ENCODE assay signal across 1 cellular context in the genomic region with DNA sequence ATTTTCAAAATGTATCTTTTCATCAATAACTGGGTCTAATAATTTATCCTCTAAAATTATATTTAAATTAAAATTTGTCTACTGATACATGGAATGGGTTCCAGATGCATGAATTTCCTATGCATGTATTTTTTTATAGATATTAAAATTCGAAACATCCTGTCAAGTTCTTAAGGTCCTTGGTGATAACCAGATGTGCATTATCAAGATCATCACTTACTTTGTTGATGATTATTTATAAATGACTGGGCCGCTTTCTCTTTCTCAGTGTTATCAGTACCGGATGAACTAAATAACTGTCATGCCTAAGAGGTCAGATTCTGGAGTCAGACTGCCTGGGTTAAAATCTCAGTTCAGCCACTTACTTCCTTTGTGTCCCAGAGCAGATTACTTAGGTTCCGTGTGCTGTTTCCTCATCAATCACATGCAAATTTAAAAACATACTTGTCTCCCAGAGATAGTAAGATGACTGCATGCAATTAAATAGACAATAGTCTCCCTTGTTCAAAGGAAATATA.
TF ChIP-seq lines count a peak whose summit lies in the region.

No MANE protein-coding gene starts in this region.

TF ChIP-seq in K562, 482 proteins besides CTCF, POLR2A, EP300 and RAD21 (continued from another document and continues in another):
- TF ChIP-seq, protein P1, sequence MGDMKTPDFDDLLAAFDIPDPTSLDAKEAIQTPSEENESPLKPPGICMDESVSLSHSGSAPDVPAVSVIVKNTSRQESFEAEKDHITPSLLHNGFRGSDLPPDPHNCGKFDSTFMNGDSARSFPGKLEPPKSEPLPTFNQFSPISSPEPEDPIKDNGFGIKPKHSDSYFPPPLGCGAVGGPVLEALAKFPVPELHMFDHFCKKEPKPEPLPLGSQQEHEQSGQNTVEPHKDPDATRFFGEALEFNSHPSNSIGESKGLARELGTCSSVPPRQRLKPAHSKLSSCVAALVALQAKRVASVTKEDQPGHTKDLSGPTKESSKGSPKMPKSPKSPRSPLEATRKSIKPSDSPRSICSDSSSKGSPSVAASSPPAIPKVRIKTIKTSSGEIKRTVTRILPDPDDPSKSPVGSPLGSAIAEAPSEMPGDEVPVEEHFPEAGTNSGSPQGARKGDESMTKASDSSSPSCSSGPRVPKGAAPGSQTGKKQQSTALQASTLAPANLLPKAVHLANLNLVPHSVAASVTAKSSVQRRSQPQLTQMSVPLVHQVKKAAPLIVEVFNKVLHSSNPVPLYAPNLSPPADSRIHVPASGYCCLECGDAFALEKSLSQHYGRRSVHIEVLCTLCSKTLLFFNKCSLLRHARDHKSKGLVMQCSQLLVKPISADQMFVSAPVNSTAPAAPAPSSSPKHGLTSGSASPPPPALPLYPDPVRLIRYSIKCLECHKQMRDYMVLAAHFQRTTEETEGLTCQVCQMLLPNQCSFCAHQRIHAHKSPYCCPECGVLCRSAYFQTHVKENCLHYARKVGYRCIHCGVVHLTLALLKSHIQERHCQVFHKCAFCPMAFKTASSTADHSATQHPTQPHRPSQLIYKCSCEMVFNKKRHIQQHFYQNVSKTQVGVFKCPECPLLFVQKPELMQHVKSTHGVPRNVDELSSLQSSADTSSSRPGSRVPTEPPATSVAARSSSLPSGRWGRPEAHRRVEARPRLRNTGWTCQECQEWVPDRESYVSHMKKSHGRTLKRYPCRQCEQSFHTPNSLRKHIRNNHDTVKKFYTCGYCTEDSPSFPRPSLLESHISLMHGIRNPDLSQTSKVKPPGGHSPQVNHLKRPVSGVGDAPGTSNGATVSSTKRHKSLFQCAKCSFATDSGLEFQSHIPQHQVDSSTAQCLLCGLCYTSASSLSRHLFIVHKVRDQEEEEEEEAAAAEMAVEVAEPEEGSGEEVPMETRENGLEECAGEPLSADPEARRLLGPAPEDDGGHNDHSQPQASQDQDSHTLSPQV (IDR thresholded peaks at IDR 0.05), result no peak
- TF ChIP-seq ASH1L (IDR thresholded peaks at IDR 0.05; ENCODE audit: borderline replicate concordance, low read depth, partially characterized antibody) (no peak), ZNF740 (CRISPR knock-in tag; IDR thresholded peaks at IDR 0.05) (no peak), ZNF740 (tag; IDR thresholded peaks at IDR 0.05) (no peak), ZNF707 (CRISPR knock-in tag; conservative IDR thresholded peaks at IDR 0.05) (no peak), PRPF4 (IDR thresholded peaks at IDR 0.05; ENCODE audit: insufficient read depth, low read depth, low read length, poor library complexity, severe bottlenecking) (no peak), MCM3 (IDR thresholded peaks at IDR 0.05) (no peak), ATF1 (CRISPR knock-in tag; IDR thresholded peaks at IDR 0.05) (no peak), ATF1 (tag; IDR thresholded peaks at IDR 0.05) (no peak), KAT8 (IDR thresholded peaks at IDR 0.05; ENCODE audit: low read depth) (no peak), ZNF511 (CRISPR knock-in tag; IDR thresholded peaks at IDR 0.05) (no peak), KDM1A (IDR thresholded peaks at IDR 0.05) (peak; percentile 68 to 76), MXI1 (IDR thresholded peaks at IDR 0.05; ENCODE audit: low read depth, low read length) (no peak), ETV1 (tag; conservative IDR thresholded peaks at IDR 0.05; ENCODE audit: low read depth) (0 out of 2 replicates have a peak, but pooled peaks have one; percentile 37), RCOR1 (IDR thresholded peaks at IDR 0.05; ENCODE audit: borderline replicate concordance in 1 of 2, low read depth in 2 of 2, low read length in 2 of 2) (0 out of 4 replicates have a peak, but pooled peaks of 1 of the 2 experiments have one; percentile 17), ZNF253 (CRISPR knock-in tag; conservative IDR thresholded peaks at IDR 0.05) (no peak), NCOA6 (IDR thresholded peaks at IDR 0.05) (no peak), ADNP (tag; IDR thresholded peaks at IDR 0.05) (no peak), SMAD2 (IDR thresholded peaks at IDR 0.05; ENCODE audit: low read depth, low read length) (no peak), ATF3 (IDR thresholded peaks at IDR 0.05) (no peak), ATF3 (CRISPR knock-in tag; conservative IDR thresholded peaks at IDR 0.05) (no peak), CREB5 (CRISPR knock-in tag; IDR thresholded peaks at IDR 0.05) (no peak), HNRNPUL1 (IDR thresholded peaks at IDR 0.05; ENCODE audit: low read length) (no peak)
- TF ChIP-seq, protein P2, sequence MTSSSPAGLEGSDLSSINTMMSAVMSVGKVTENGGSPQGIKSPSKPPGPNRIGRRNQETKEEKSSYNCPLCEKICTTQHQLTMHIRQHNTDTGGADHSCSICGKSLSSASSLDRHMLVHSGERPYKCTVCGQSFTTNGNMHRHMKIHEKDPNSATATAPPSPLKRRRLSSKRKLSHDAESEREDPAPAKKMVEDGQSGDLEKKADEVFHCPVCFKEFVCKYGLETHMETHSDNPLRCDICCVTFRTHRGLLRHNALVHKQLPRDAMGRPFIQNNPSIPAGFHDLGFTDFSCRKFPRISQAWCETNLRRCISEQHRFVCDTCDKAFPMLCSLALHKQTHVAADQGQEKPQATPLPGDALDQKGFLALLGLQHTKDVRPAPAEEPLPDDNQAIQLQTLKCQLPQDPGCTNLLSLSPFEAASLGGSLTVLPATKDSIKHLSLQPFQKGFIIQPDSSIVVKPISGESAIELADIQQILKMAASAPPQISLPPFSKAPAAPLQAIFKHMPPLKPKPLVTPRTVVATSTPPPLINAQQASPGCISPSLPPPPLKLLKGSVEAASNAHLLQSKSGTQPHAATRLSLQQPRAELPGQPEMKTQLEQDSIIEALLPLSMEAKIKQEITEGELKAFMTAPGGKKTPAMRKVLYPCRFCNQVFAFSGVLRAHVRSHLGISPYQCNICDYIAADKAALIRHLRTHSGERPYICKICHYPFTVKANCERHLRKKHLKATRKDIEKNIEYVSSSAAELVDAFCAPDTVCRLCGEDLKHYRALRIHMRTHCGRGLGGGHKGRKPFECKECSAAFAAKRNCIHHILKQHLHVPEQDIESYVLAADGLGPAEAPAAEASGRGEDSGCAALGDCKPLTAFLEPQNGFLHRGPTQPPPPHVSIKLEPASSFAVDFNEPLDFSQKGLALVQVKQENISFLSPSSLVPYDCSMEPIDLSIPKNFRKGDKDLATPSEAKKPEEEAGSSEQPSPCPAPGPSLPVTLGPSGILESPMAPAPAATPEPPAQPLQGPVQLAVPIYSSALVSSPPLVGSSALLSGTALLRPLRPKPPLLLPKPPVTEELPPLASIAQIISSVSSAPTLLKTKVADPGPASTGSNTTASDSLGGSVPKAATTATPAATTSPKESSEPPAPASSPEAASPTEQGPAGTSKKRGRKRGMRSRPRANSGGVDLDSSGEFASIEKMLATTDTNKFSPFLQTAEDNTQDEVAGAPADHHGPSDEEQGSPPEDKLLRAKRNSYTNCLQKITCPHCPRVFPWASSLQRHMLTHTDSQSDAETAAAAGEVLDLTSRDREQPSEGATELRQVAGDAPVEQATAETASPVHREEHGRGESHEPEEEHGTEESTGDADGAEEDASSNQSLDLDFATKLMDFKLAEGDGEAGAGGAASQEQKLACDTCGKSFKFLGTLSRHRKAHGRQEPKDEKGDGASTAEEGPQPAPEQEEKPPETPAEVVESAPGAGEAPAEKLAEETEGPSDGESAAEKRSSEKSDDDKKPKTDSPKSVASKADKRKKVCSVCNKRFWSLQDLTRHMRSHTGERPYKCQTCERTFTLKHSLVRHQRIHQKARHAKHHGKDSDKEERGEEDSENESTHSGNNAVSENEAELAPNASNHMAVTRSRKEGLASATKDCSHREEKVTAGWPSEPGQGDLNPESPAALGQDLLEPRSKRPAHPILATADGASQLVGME (CRISPR knock-in tag; IDR thresholded peaks at IDR 0.05), result no peak
- TF ChIP-seq, protein P3, sequence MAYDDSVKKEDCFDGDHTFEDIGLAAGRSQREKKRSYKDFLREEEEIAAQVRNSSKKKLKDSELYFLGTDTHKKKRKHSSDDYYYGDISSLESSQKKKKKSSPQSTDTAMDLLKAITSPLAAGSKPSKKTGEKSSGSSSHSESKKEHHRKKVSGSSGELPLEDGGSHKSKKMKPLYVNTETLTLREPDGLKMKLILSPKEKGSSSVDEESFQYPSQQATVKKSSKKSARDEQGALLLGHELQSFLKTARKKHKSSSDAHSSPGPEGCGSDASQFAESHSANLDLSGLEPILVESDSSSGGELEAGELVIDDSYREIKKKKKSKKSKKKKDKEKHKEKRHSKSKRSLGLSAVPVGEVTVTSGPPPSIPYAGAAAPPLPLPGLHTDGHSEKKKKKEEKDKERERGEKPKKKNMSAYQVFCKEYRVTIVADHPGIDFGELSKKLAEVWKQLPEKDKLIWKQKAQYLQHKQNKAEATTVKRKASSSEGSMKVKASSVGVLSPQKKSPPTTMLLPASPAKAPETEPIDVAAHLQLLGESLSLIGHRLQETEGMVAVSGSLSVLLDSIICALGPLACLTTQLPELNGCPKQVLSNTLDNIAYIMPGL (CRISPR knock-in tag; IDR thresholded peaks at IDR 0.05), result no peak
- TF ChIP-seq, protein P4, sequence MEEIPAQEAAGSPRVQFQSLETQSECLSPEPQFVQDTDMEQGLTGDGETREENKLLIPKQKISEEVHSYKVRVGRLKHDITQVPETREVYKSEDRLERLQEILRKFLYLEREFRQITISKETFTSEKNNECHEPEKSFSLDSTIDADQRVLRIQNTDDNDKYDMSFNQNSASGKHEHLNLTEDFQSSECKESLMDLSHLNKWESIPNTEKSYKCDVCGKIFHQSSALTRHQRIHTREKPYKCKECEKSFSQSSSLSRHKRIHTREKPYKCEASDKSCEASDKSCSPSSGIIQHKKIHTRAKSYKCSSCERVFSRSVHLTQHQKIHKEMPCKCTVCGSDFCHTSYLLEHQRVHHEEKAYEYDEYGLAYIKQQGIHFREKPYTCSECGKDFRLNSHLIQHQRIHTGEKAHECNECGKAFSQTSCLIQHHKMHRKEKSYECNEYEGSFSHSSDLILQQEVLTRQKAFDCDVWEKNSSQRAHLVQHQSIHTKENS (CRISPR knock-in tag; IDR thresholded peaks at IDR 0.05), result no peak
- TF ChIP-seq, protein P5, sequence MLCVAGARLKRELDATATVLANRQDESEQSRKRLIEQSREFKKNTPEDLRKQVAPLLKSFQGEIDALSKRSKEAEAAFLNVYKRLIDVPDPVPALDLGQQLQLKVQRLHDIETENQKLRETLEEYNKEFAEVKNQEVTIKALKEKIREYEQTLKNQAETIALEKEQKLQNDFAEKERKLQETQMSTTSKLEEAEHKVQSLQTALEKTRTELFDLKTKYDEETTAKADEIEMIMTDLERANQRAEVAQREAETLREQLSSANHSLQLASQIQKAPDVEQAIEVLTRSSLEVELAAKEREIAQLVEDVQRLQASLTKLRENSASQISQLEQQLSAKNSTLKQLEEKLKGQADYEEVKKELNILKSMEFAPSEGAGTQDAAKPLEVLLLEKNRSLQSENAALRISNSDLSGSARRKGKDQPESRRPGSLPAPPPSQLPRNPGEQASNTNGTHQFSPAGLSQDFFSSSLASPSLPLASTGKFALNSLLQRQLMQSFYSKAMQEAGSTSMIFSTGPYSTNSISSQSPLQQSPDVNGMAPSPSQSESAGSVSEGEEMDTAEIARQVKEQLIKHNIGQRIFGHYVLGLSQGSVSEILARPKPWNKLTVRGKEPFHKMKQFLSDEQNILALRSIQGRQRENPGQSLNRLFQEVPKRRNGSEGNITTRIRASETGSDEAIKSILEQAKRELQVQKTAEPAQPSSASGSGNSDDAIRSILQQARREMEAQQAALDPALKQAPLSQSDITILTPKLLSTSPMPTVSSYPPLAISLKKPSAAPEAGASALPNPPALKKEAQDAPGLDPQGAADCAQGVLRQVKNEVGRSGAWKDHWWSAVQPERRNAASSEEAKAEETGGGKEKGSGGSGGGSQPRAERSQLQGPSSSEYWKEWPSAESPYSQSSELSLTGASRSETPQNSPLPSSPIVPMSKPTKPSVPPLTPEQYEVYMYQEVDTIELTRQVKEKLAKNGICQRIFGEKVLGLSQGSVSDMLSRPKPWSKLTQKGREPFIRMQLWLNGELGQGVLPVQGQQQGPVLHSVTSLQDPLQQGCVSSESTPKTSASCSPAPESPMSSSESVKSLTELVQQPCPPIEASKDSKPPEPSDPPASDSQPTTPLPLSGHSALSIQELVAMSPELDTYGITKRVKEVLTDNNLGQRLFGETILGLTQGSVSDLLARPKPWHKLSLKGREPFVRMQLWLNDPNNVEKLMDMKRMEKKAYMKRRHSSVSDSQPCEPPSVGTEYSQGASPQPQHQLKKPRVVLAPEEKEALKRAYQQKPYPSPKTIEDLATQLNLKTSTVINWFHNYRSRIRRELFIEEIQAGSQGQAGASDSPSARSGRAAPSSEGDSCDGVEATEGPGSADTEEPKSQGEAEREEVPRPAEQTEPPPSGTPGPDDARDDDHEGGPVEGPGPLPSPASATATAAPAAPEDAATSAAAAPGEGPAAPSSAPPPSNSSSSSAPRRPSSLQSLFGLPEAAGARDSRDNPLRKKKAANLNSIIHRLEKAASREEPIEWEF (CRISPR knock-in tag; IDR thresholded peaks at IDR 0.05), result no peak
